1 cellular context compared by ENCODE assay signal in genomic region chr10:6023661-6024333, GRCh38.
TF ChIP-seq lines count a peak whose summit lies in the region.

No MANE protein-coding gene starts in this region.

TF ChIP-seq in GM23338, 12 proteins besides CTCF, POLR2A, EP300 and RAD21:
- TF ChIP-seq NANOG (IDR thresholded peaks at IDR 0.05; ENCODE audit: borderline replicate concordance) (no peak), ZNF114 (CRISPR knock-in tag; IDR thresholded peaks at IDR 0.05) (no peak), POLR2AphosphoS5 (IDR thresholded peaks at IDR 0.05; ENCODE audit: low read depth) (no peak), ZNF331 (CRISPR knock-in tag; IDR thresholded peaks at IDR 0.05; ENCODE audit: low read depth) (no peak), EZH2phosphoT487 (IDR thresholded peaks at IDR 0.05; ENCODE audit: unreplicated experiment) (no peak), STAT1 (IDR thresholded peaks at IDR 0.05; ENCODE audit: unreplicated experiment) (no peak), ZNF462 (CRISPR knock-in tag; IDR thresholded peaks at IDR 0.05) (no peak), EZH2 (IDR thresholded peaks at IDR 0.05; ENCODE audit: low read depth, unreplicated experiment) (no peak), JUNB (IDR thresholded peaks at IDR 0.05; ENCODE audit: unreplicated experiment) (no peak), ETS1 (IDR thresholded peaks at IDR 0.05) (no peak), REST (IDR thresholded peaks at IDR 0.05; ENCODE audit: unreplicated experiment) (no peak), CREB1 (CRISPR knock-in tag; IDR thresholded peaks at IDR 0.05; ENCODE audit: low read depth) (no peak)
